Comparison of ENCODE assay signal across 1 cellular context in genomic region chr17:39737761-39738567, GRCh38.
TF ChIP-seq lines count a peak whose summit lies in the region.

GRB7 (plus strand) TSS chr17:39737938; CDS start chr17:39742302, 4,364 bp downstream.

TF ChIP-seq in HepG2, 621 proteins besides CTCF, POLR2A, EP300 and RAD21 (continued from another document and continues in another):
- peak; percentile 62 for TF ChIP-seq ZNF407 (CRISPR knock-in tag; IDR thresholded peaks at IDR 0.05; ENCODE audit: not compliant biosample characterization)
- no peak; the same call in 1 of the 2 replicates for TF ChIP-seq ZNF329 (CRISPR knock-in tag; IDR thresholded peaks at IDR 0.05; ENCODE audit: low read depth)
- TF ChIP-seq RFX1 (IDR thresholded peaks at IDR 0.05), result no peak
- TF ChIP-seq ZNF17 (CRISPR knock-in tag; IDR thresholded peaks at IDR 0.05), result no peak
- TF ChIP-seq ZNF451 (CRISPR knock-in tag; IDR thresholded peaks at IDR 0.05), result no peak
- no peak for TF ChIP-seq ZNF3 (CRISPR knock-in tag; IDR thresholded peaks at IDR 0.05)
- 0 out of 2 replicates have a peak, but pooled peaks have one; percentile 55 for TF ChIP-seq NFATC3 (CRISPR knock-in tag; IDR thresholded peaks at IDR 0.05)
- TF ChIP-seq THAP8 (CRISPR knock-in tag; IDR thresholded peaks at IDR 0.05; ENCODE audit: borderline replicate concordance), result no peak
- peak; percentile 29 for TF ChIP-seq U2AF1 (optimal IDR thresholded peaks at IDR 0.05; ENCODE audit: low read depth, low read length)
- TF ChIP-seq HIC2 (CRISPR knock-in tag; IDR thresholded peaks at IDR 0.05; ENCODE audit: low read depth), result peak; percentile 96
- TF ChIP-seq NFRKB (IDR thresholded peaks at IDR 0.05), result no peak
- peak; percentile 25; the same call in 1 of the 2 replicates for TF ChIP-seq ZNF879 (CRISPR knock-in tag; IDR thresholded peaks at IDR 0.05)
- no peak for TF ChIP-seq RXRA (CRISPR knock-in tag; IDR thresholded peaks at IDR 0.05)
- no peak for TF ChIP-seq TEF (CRISPR knock-in tag; IDR thresholded peaks at IDR 0.05)
- peak; percentile 82 for TF ChIP-seq MLXIP (CRISPR knock-in tag; IDR thresholded peaks at IDR 0.05; ENCODE audit: borderline replicate concordance)
- TF ChIP-seq XRCC5 (optimal IDR thresholded peaks at IDR 0.05; ENCODE audit: low read length), result no peak
- peak; percentile 51; the same call in 1 of the 2 replicates for TF ChIP-seq ZNF574 (CRISPR knock-in tag; IDR thresholded peaks at IDR 0.05)
- peak; percentile 46; the same call in 1 of the 2 replicates for TF ChIP-seq ATF1 (CRISPR knock-in tag; IDR thresholded peaks at IDR 0.05)
- peak; percentile 49; the same call in 1 of the 2 replicates for TF ChIP-seq ZBTB7A (CRISPR knock-in tag; IDR thresholded peaks at IDR 0.05)
- TF ChIP-seq SRY (CRISPR knock-in tag; IDR thresholded peaks at IDR 0.05), result no peak
- TF ChIP-seq KAT2B (IDR thresholded peaks at IDR 0.05; ENCODE audit: borderline replicate concordance, low read depth, low read length), result no peak
- peak; percentile 45; the same call in 1 of the 2 replicates for TF ChIP-seq ARNTL (CRISPR knock-in tag; IDR thresholded peaks at IDR 0.05)
- TF ChIP-seq ZNF142 (CRISPR knock-in tag; IDR thresholded peaks at IDR 0.05), result peak; percentile 73; the same call in 1 of the 2 replicates
- TF ChIP-seq CREB3 (CRISPR knock-in tag; IDR thresholded peaks at IDR 0.05), result no peak; the same call in none of the 2 replicates
- peak; percentile 78 for TF ChIP-seq ZBTB42 (CRISPR knock-in tag; IDR thresholded peaks at IDR 0.05)
- TF ChIP-seq ZNF12 (CRISPR knock-in tag; IDR thresholded peaks at IDR 0.05), result no peak
